ENCODE assay signal across 13 cellular contexts in genomic region chr1:120937392-120938070, GRCh38. TPM values are rescaled to one million over a fixed set of nuclear protein-coding genes. Genes with fewer than 3 reads are reported as not detected.
DNase-seq lines count a peak whose midpoint lies in the region; ATAC-seq and TF ChIP-seq lines count a peak whose summit lies in the region.
"Not testable (repeated sequence)": the region's sequence is repeated elsewhere in the genome, so short reads cannot be mapped to it uniquely, and the experiment has no call there.
"Had no signal": no experiment of that assay in that cellular context is flagged by ENCODE, and none has a peak within 500 bp of the region (broad histone marks: within the 10 kb centered on the region; RNA-seq: fewer than 3 reads in every experiment).

No MANE protein-coding gene starts in this region.

- POLR2A ChIA-PET in CD8-positive, alpha-beta T cell (lab: Charles Lee); activated CD4-positive, alpha-beta memory T cell treated with anti-CD3 and anti-CD28 coated beads for 36 hours (lab: Charles Lee): not testable (repeated sequence)

- peak overlapping the region; percentile 62 for H3K4me3 Mint-ChIP-seq in CD8-positive, alpha-beta T cell
- not testable (repeated sequence) for H3K4me3 Mint-ChIP-seq in T-helper 17 cell; activated CD4-positive, alpha-beta memory T cell treated with anti-CD3 and anti-CD28 coated beads for 36 hours; activated T-cell treated with anti-CD3 and anti-CD28 coated beads, Interleukin-2, amount 50 U/mL, for 72 hours; stimulated activated effector memory CD8-positive, alpha-beta T cell treated with anti-CD3 and anti-CD28 coated beads, Interleukin-12 subunit alpha, Interleukin-12 subunit beta, amount 100 ng/mL, for 72 hours
- H3K4me3 Mint-ChIP-seq in activated naive CD8-positive, alpha-beta T cell, result peak overlapping the region; percentile 7

- H3K27me3 Mint-ChIP-seq in CD8-positive, alpha-beta T cell (ENCODE audit: low read depth); T-helper 17 cell; activated CD4-positive, alpha-beta memory T cell treated with anti-CD3 and anti-CD28 coated beads for 36 hours; activated T-cell treated with anti-CD3 and anti-CD28 coated beads, Interleukin-2, amount 50 U/mL, for 72 hours (ENCODE audit: low read depth); activated naive CD8-positive, alpha-beta T cell: not testable (repeated sequence)

- H3K9me3 Mint-ChIP-seq in CD8-positive, alpha-beta T cell; activated CD4-positive, alpha-beta memory T cell treated with anti-CD3 and anti-CD28 coated beads for 36 hours; activated T-cell treated with anti-CD3 and anti-CD28 coated beads, Interleukin-2, amount 50 U/mL, for 72 hours; activated naive CD8-positive, alpha-beta T cell (ENCODE audit: low read depth); stimulated activated effector memory CD8-positive, alpha-beta T cell treated with anti-CD3 and anti-CD28 coated beads, Interleukin-12 subunit alpha, Interleukin-12 subunit beta, amount 100 ng/mL, for 72 hours: not testable (repeated sequence)

- DNase-seq in CD8-positive, alpha-beta T cell; T-helper 17 cell; activated CD4-positive, alpha-beta memory T cell treated with anti-CD3 and anti-CD28 coated beads for 36 hours; activated T-cell treated with anti-CD3 and anti-CD28 coated beads, Interleukin-2, amount 50 U/mL, for 72 hours; stimulated activated effector memory CD8-positive, alpha-beta T cell treated with anti-CD3 and anti-CD28 coated beads, Interleukin-12 subunit alpha, Interleukin-12 subunit beta, amount 100 ng/mL, for 72 hours (ENCODE audit: low spot score in 2 of 2): not testable (repeated sequence)

- intact Hi-C loops in CD8-positive, alpha-beta T cell (cut with DNase I, micrococcal nuclease); activated CD4-positive, alpha-beta memory T cell treated with anti-CD3 and anti-CD28 coated beads for 36 hours (cut with micrococcal nuclease): not testable (repeated sequence)

- not testable (repeated sequence) for H3K36me3 Mint-ChIP-seq in CD8-positive, alpha-beta T cell; T-helper 17 cell (ENCODE audit: low read depth); activated CD4-positive, alpha-beta memory T cell treated with anti-CD3 and anti-CD28 coated beads for 36 hours; activated T-cell treated with anti-CD3 and anti-CD28 coated beads, Interleukin-2, amount 50 U/mL, for 72 hours (ENCODE audit: insufficient read depth in 2 of 2); activated naive CD8-positive, alpha-beta T cell; stimulated activated effector memory CD8-positive, alpha-beta T cell treated with anti-CD3 and anti-CD28 coated beads, Interleukin-12 subunit alpha, Interleukin-12 subunit beta, amount 100 ng/mL, for 72 hours

- peaks cover 28% of the 10 kb centered on the region for H3K4me1 Mint-ChIP-seq in CD8-positive, alpha-beta T cell (ENCODE audit: low read depth)
- peaks cover 11% of the 10 kb centered on the region for H3K4me1 Mint-ChIP-seq in T-helper 17 cell
- H3K4me1 Mint-ChIP-seq in activated CD4-positive, alpha-beta memory T cell treated with anti-CD3 and anti-CD28 coated beads for 36 hours (ENCODE audit: low read depth), result peaks cover 25% of the 10 kb centered on the region
- H3K4me1 Mint-ChIP-seq in activated T-cell treated with anti-CD3 and anti-CD28 coated beads, Interleukin-2, amount 50 U/mL, for 72 hours (ENCODE audit: low read depth), result peaks cover 24% of the 10 kb centered on the region
- H3K4me1 Mint-ChIP-seq in activated naive CD8-positive, alpha-beta T cell (ENCODE audit: low read depth), result peaks cover 15% of the 10 kb centered on the region
- peaks cover 15% of the 10 kb centered on the region for H3K4me1 Mint-ChIP-seq in stimulated activated effector memory CD8-positive, alpha-beta T cell treated with anti-CD3 and anti-CD28 coated beads, Interleukin-12 subunit alpha, Interleukin-12 subunit beta, amount 100 ng/mL, for 72 hours

- H3K27ac Mint-ChIP-seq in CD8-positive, alpha-beta T cell, result peak overlapping the region; percentile 89
- H3K27ac Mint-ChIP-seq in T-helper 17 cell; activated T-cell treated with anti-CD3 and anti-CD28 coated beads, Interleukin-2, amount 50 U/mL, for 72 hours; stimulated activated effector memory CD8-positive, alpha-beta T cell treated with anti-CD3 and anti-CD28 coated beads, Interleukin-12 subunit alpha, Interleukin-12 subunit beta, amount 100 ng/mL, for 72 hours: not testable (repeated sequence)
- H3K27ac Mint-ChIP-seq in activated CD4-positive, alpha-beta memory T cell treated with anti-CD3 and anti-CD28 coated beads for 36 hours, result peak overlapping the region; percentile 74
- H3K27ac Mint-ChIP-seq in activated naive CD8-positive, alpha-beta T cell, result peak overlapping the region; percentile 46

- H3K4me3 ChIP-seq in CD8-positive, alpha-beta T cell (ENCODE audit: low read depth, low read length), result not testable (repeated sequence)

- not testable (repeated sequence) for H3K4me1 ChIP-seq in CD8-positive, alpha-beta T cell (ENCODE audit: insufficient read depth, low read length)

- H3K9me3 ChIP-seq in CD8-positive, alpha-beta T cell (ENCODE audit: low read length); T-helper 17 cell (ENCODE audit: control insufficient read depth, low read length, poor library complexity, severe bottlenecking): not testable (repeated sequence)

- ATAC-seq in CD8-positive, alpha-beta T cell, result peak; percentile 25
- ATAC-seq in T-helper 17 cell, result peak; percentile 23
- peak; percentile 8 to 46 for ATAC-seq in activated T-cell treated with anti-CD3 and anti-CD28 coated beads, Interleukin-2, amount 50 U/mL, for 72 hours (replicated peaks in 1 of 2)
- ATAC-seq in esophagus mucosa, result peak; percentile 53
- peak; percentile 50 for ATAC-seq in stimulated activated effector memory CD8-positive, alpha-beta T cell treated with anti-CD3 and anti-CD28 coated beads, Interleukin-12 subunit alpha, Interleukin-12 subunit beta, amount 100 ng/mL, for 72 hours

- TF ChIP-seq CTCF in CD8-positive, alpha-beta T cell (IDR thresholded peaks at IDR 0.05), result not testable (repeated sequence)

- not testable (repeated sequence) for H3K36me3 ChIP-seq in CD8-positive, alpha-beta T cell (ENCODE audit: insufficient read depth, low read length)

- not testable (repeated sequence) for H3K27ac ChIP-seq in CD8-positive, alpha-beta T cell (ENCODE audit: low read depth, low read length)

- CTCF ChIA-PET in CD8-positive, alpha-beta T cell (lab: Charles Lee); activated CD4-positive, alpha-beta memory T cell treated with anti-CD3 and anti-CD28 coated beads for 36 hours (lab: Charles Lee): not testable (repeated sequence)

- not testable (repeated sequence) for H3K27me3 ChIP-seq in CD8-positive, alpha-beta T cell (ENCODE audit: insufficient read depth, low read length)

RNA-seq across cellular contexts. Expression of gene PPIAL4A, which starts 48.0 kb away (rescaled TPM):
- total RNA-seq in CD8-positive, alpha-beta T cell, result not detected
- total RNA-seq in T-helper 17 cell (not detected), esophagus mucosa (not detected)
- not detected for total RNA-seq in activated CD4-positive, alpha-beta memory T cell treated with anti-CD3 and anti-CD28 coated beads for 36 hours
- total RNA-seq in activated T-cell treated with anti-CD3 and anti-CD28 coated beads, Interleukin-2, amount 50 U/mL, for 72 hours, result not detected
- total RNA-seq: Calu3, HepG2, HFFc6, HT1080, NCI-H460, Right ventricle myocardium superior had no signal
